Comparison of ENCODE assay signal across 30 cellular contexts in the genomic region with DNA sequence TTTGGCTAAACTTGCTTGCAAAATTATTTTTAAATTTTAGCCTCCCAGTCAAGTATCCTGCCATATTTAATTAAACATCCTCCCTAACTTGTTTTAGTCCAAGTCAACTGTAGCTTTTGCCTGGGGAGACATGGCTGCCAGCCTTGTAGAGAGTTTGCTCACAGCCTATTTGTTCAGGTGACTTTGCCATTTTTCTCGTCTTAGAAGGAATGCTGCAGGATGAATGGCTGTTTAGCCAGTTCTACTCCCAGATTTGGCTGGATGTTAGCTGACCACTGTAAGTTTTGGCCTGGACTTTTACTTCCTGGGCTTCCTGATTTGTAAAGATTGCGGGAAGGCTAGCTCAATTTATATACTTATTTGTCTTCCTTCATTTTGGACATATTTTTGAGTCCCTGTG.
"Had no signal": no experiment of that assay in that cellular context is flagged by ENCODE, and none has a peak within 500 bp of the region (broad histone marks: within the 10 kb centered on the region; RNA-seq: fewer than 3 reads in every experiment).

No MANE protein-coding gene starts in this region.

- H3K4me3 ChIP-seq: ovary, psoas muscle, right lobe of liver, sigmoid colon, stomach, thoracic aorta, thyroid gland, tibial nerve, upper lobe of left lung, vagina had no signal

- H3K9ac ChIP-seq: parathyroid adenoma had no signal

- H3K27me3 ChIP-seq: neutrophil, ovary, right lobe of liver, sigmoid colon, stomach, thyroid gland, tibial nerve, upper lobe of left lung, vagina had no signal

- H3K4me1 Mint-ChIP-seq: naive thymus-derived CD8-positive, alpha-beta T cell; nephron progenitor cell; neural crest cell; stimulated activated effector memory CD8-positive, alpha-beta T cell treated with anti-CD3 and anti-CD28 coated beads, Interleukin-12 subunit alpha, Interleukin-12 subunit beta, amount 100 ng/mL, for 72 hours; stimulated activated naive B cell treated with anti-CD40 and anti-IgM and Interleukin-4, amounts not matched to agents 10 μg/mL and 1 μg/mL and 100 μg/mL, for 72 hours had no signal

- ATAC-seq: naive thymus-derived CD8-positive, alpha-beta T cell; natural killer cell treated with Interleukin-12 subunit alpha and Interleukin-12 subunit beta and Interleukin-15 and Interleukin-18, amount 100 ng/mL, for 72 hours; psoas muscle; right cardiac atrium; right lobe of liver; stimulated activated effector memory CD8-positive, alpha-beta T cell treated with anti-CD3 and anti-CD28 coated beads, Interleukin-12 subunit alpha, Interleukin-12 subunit beta, amount 100 ng/mL, for 72 hours; stimulated activated naive B cell treated with anti-CD40 and anti-IgM and Interleukin-4, amounts not matched to agents 10 μg/mL and 1 μg/mL and 100 μg/mL, for 72 hours had no signal

- H3K4me3 Mint-ChIP-seq: naive thymus-derived CD8-positive, alpha-beta T cell; natural killer cell treated with Interleukin-12 subunit alpha and Interleukin-12 subunit beta and Interleukin-15 and Interleukin-18, amount 100 ng/mL, for 72 hours; nephron progenitor cell; neural crest cell; stimulated activated effector memory CD8-positive, alpha-beta T cell treated with anti-CD3 and anti-CD28 coated beads, Interleukin-12 subunit alpha, Interleukin-12 subunit beta, amount 100 ng/mL, for 72 hours; stimulated activated naive B cell treated with anti-CD40 and anti-IgM and Interleukin-4, amounts not matched to agents 10 μg/mL and 1 μg/mL and 100 μg/mL, for 72 hours; stimulated activated naive CD8-positive, alpha-beta T cell treated with anti-CD3 and anti-CD28 coated beads, Interleukin-15, Interleukin-2, amounts not matched to agents 100 ng/mL and 50 ng/mL, for 24 hours had no signal

- H3K9me3 ChIP-seq: neutrophil, ovary, psoas muscle, right lobe of liver, thoracic aorta, thyroid gland, vagina had no signal

- DNase-seq: naive thymus-derived CD8-positive, alpha-beta T cell; nephron progenitor cell; nucleus accumbens; ovary; posterior cingulate gyrus; psoas muscle; right cardiac atrium; right lobe of liver; sigmoid colon; small intestine; stimulated activated CD4-positive, alpha-beta T cell treated with anti-CD3 and anti-CD28 coated beads, Interleukin-15, amount 100 ng/mL, for 24 hours; stimulated activated CD4-positive, alpha-beta T cell treated with anti-CD3 and anti-CD28 coated beads, Interleukin-2, amount 100 ng/mL, for 24 hours; stimulated activated CD4-positive, alpha-beta T cell treated with anti-CD3 and anti-CD28 coated beads, Interleukin-2, amount 100 ng/mL, for 48 hours; stimulated activated CD4-positive, alpha-beta T cell treated with anti-CD3 and anti-CD28 coated beads, Interleukin-4, amount 100 ng/mL, for 24 hours; stimulated activated naive B cell treated with anti-CD40 and anti-IgM and Interleukin-4, amounts not matched to agents 10 μg/mL and 1 μg/mL and 100 μg/mL, for 72 hours; stimulated activated naive CD4-positive, alpha-beta T cell treated with Interleukin-2 at 50 U/mL for 16 hours; stomach; thyroid gland; trophoblast cell; upper lobe of left lung had no signal

- H3K27ac Mint-ChIP-seq: naive thymus-derived CD8-positive, alpha-beta T cell; natural killer cell treated with Interleukin-12 subunit alpha and Interleukin-12 subunit beta and Interleukin-15 and Interleukin-18, amount 100 ng/mL, for 72 hours; nephron progenitor cell; progenitor cell of endocrine pancreas; stimulated activated effector memory CD8-positive, alpha-beta T cell treated with anti-CD3 and anti-CD28 coated beads, Interleukin-12 subunit alpha, Interleukin-12 subunit beta, amount 100 ng/mL, for 72 hours; stimulated activated naive B cell treated with anti-CD40 and anti-IgM and Interleukin-4, amounts not matched to agents 10 μg/mL and 1 μg/mL and 100 μg/mL, for 72 hours; stimulated activated naive CD8-positive, alpha-beta T cell treated with anti-CD3 and anti-CD28 coated beads, Interleukin-15, Interleukin-2, amounts not matched to agents 100 ng/mL and 50 ng/mL, for 24 hours had no signal

- H3K36me3 Mint-ChIP-seq: naive thymus-derived CD8-positive, alpha-beta T cell; natural killer cell treated with Interleukin-12 subunit alpha and Interleukin-12 subunit beta and Interleukin-15 and Interleukin-18, amount 100 ng/mL, for 72 hours; stimulated activated effector memory CD8-positive, alpha-beta T cell treated with anti-CD3 and anti-CD28 coated beads, Interleukin-12 subunit alpha, Interleukin-12 subunit beta, amount 100 ng/mL, for 72 hours; stimulated activated naive B cell treated with anti-CD40 and anti-IgM and Interleukin-4, amounts not matched to agents 10 μg/mL and 1 μg/mL and 100 μg/mL, for 72 hours had no signal

- H3K27me3 Mint-ChIP-seq: naive thymus-derived CD8-positive, alpha-beta T cell; natural killer cell treated with Interleukin-12 subunit alpha and Interleukin-12 subunit beta and Interleukin-15 and Interleukin-18, amount 100 ng/mL, for 72 hours; progenitor cell of endocrine pancreas; stimulated activated naive B cell treated with anti-CD40 and anti-IgM and Interleukin-4, amounts not matched to agents 10 μg/mL and 1 μg/mL and 100 μg/mL, for 72 hours; stimulated activated naive CD8-positive, alpha-beta T cell treated with anti-CD3 and anti-CD28 coated beads, Interleukin-15, Interleukin-2, amounts not matched to agents 100 ng/mL and 50 ng/mL, for 24 hours had no signal

- H3K4me1 ChIP-seq: parathyroid adenoma, psoas muscle, sigmoid colon, stomach, thyroid gland, tibial nerve, upper lobe of left lung, vagina had no signal

- H3K9me3 Mint-ChIP-seq: natural killer cell treated with Interleukin-12 subunit alpha and Interleukin-12 subunit beta and Interleukin-15 and Interleukin-18, amount 100 ng/mL, for 72 hours; stimulated activated effector memory CD8-positive, alpha-beta T cell treated with anti-CD3 and anti-CD28 coated beads, Interleukin-12 subunit alpha, Interleukin-12 subunit beta, amount 100 ng/mL, for 72 hours had no signal

- H3K36me3 ChIP-seq: neutrophil, ovary, right lobe of liver, sigmoid colon, stomach, thoracic aorta, thyroid gland, tibial nerve, upper lobe of left lung, vagina had no signal

- H3K27ac ChIP-seq: neutrophil, ovary, parathyroid adenoma, psoas muscle, right lobe of liver, sigmoid colon, stomach, thoracic aorta, thyroid gland, tibial nerve, upper lobe of left lung, vagina had no signal
